In the genomic region with DNA sequence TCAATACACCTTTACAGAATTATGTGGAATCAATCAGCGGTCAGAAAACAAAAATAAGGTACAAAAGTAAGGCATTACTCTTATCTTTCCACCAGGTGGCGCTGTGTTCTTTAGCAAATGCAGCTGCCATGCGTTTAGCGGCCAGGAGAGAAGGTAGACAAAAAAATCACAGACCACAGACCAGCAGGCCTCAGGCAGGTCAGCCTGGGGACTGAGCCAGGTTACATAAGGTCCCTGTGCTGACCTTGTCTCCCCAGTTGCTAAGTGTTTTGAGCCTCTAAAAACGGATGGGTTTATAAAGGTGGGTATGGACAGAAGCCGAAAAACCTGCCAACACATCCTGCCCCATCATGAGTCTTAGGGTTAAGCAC, we compare ENCODE assay signal across 1 cellular context.
TF ChIP-seq lines count a peak whose summit lies in the region.

No MANE protein-coding gene starts in this region.

TF ChIP-seq in HepG2, 621 proteins besides CTCF, POLR2A, EP300 and RAD21 (continued from another document and continues in another):
- TF ChIP-seq NFAT5 (CRISPR knock-in tag; IDR thresholded peaks at IDR 0.05): no peak
- no peak for TF ChIP-seq AHDC1 (CRISPR knock-in tag; IDR thresholded peaks at IDR 0.05; ENCODE audit: borderline replicate concordance)
- no peak for TF ChIP-seq ATM (IDR thresholded peaks at IDR 0.05; ENCODE audit: borderline replicate concordance)
- TF ChIP-seq ZC3H4 (CRISPR knock-in tag; IDR thresholded peaks at IDR 0.05; ENCODE audit: borderline replicate concordance): no peak
- peak; percentile 82 for TF ChIP-seq SMC3 (IDR thresholded peaks at IDR 0.05; ENCODE audit: low read length)
- no peak for TF ChIP-seq ZNF879 (CRISPR knock-in tag; IDR thresholded peaks at IDR 0.05)
- TF ChIP-seq ZNF430 (CRISPR knock-in tag; IDR thresholded peaks at IDR 0.05): no peak
- TF ChIP-seq CCAR2 (optimal IDR thresholded peaks at IDR 0.05; ENCODE audit: low read depth, low read length): no peak
- no peak for TF ChIP-seq CENPT (CRISPR knock-in tag; IDR thresholded peaks at IDR 0.05; ENCODE audit: low read depth)
- no peak for TF ChIP-seq ZFP36 (IDR thresholded peaks at IDR 0.05; ENCODE audit: borderline replicate concordance, low read depth, low read length, partially characterized antibody)
- TF ChIP-seq ELF3 (CRISPR knock-in tag; IDR thresholded peaks at IDR 0.05): 0 out of 2 replicates have a peak, but pooled peaks have one; percentile 32
- no peak for TF ChIP-seq KDM5A (IDR thresholded peaks at IDR 0.05; ENCODE audit: borderline replicate concordance, low read length)
- no peak for TF ChIP-seq SMARCE1 (IDR thresholded peaks at IDR 0.05; ENCODE audit: borderline replicate concordance)
- TF ChIP-seq PCBP1 (IDR thresholded peaks at IDR 0.05; ENCODE audit: borderline replicate concordance, low read depth, low read length): no peak
- no peak for TF ChIP-seq ZBTB33 (CRISPR knock-in tag; IDR thresholded peaks at IDR 0.05)
- no peak for TF ChIP-seq ZNF607 (CRISPR knock-in tag; IDR thresholded peaks at IDR 0.05; ENCODE audit: borderline replicate concordance)
- TF ChIP-seq, protein P1, sequence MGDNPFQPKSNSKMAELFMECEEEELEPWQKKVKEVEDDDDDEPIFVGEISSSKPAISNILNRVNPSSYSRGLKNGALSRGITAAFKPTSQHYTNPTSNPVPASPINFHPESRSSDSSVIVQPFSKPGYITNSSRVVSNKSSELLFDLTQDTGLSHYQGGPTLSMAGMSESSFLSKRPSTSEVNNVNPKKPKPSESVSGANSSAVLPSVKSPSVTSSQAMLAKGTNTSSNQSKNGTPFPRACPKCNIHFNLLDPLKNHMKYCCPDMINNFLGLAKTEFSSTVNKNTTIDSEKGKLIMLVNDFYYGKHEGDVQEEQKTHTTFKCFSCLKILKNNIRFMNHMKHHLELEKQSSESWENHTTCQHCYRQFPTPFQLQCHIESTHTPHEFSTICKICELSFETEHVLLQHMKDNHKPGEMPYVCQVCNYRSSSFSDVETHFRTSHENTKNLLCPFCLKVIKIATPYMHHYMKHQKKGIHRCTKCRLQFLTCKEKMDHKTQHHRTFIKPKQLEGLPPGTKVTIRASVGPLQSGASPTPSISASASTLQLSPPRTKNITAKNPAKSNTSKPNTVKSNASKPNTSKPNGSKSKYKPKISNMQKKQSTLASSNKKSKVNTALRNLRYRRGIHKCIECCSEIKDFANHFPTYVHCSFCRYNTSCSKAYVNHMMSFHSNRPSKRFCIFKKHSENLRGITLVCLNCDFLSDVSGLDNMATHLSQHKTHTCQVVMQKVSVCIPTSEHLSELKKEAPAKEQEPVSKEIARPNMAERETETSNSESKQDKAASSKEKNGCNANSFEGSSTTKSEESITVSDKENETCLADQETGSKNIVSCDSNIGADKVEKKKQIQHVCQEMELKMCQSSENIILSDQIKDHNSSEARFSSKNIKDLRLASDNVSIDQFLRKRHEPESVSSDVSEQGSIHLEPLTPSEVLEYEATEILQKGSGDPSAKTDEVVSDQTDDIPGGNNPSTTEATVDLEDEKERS (CRISPR knock-in tag; IDR thresholded peaks at IDR 0.05): no peak
- 0 out of 2 replicates have a peak, but pooled peaks have one; percentile 29 for TF ChIP-seq MYC (CRISPR knock-in tag; IDR thresholded peaks at IDR 0.05; ENCODE audit: borderline replicate concordance)
- TF ChIP-seq ZNF704 (CRISPR knock-in tag; IDR thresholded peaks at IDR 0.05; ENCODE audit: borderline replicate concordance): no peak
- peak; percentile 68; the same call in 1 of the 2 replicates for TF ChIP-seq ZFX (CRISPR knock-in tag; IDR thresholded peaks at IDR 0.05; ENCODE audit: low read depth)
- 0 out of 2 replicates have a peak, but pooled peaks have one; percentile 25 for TF ChIP-seq THAP11 (CRISPR knock-in tag; IDR thresholded peaks at IDR 0.05)
- TF ChIP-seq CENPBD1 (CRISPR knock-in tag; IDR thresholded peaks at IDR 0.05; ENCODE audit: borderline replicate concordance, low read depth): no peak
- no peak for TF ChIP-seq ZNF225 (CRISPR knock-in tag; IDR thresholded peaks at IDR 0.05)
- no peak for TF ChIP-seq LBX2 (CRISPR knock-in tag; IDR thresholded peaks at IDR 0.05; ENCODE audit: borderline replicate concordance)
- TF ChIP-seq FIP1L1 (IDR thresholded peaks at IDR 0.05; ENCODE audit: borderline replicate concordance, insufficient read depth, low read depth, low read length): no peak
- no peak for TF ChIP-seq SMARCC2 (IDR thresholded peaks at IDR 0.05)
- TF ChIP-seq ZNF570 (CRISPR knock-in tag; IDR thresholded peaks at IDR 0.05; ENCODE audit: borderline replicate concordance): no peak
- no peak for TF ChIP-seq UBTF (CRISPR knock-in tag; IDR thresholded peaks at IDR 0.05)
- TF ChIP-seq ZSCAN22 (CRISPR knock-in tag; IDR thresholded peaks at IDR 0.05): no peak
- TF ChIP-seq ZNF839 (CRISPR knock-in tag; IDR thresholded peaks at IDR 0.05; ENCODE audit: borderline replicate concordance): no peak
- no peak for TF ChIP-seq GABPA (IDR thresholded peaks at IDR 0.05; ENCODE audit: low read depth, low read length)
- TF ChIP-seq GABPA (CRISPR knock-in tag; IDR thresholded peaks at IDR 0.05; ENCODE audit: low read depth): no peak
